17 cellular contexts compared by ENCODE assay signal in genomic region chr12:54133663-54134375, GRCh38.
"Had no signal": no experiment of that assay in that cellular context is flagged by ENCODE, and none has a peak within 500 bp of the region (broad histone marks: within the 10 kb centered on the region; RNA-seq: fewer than 3 reads in every experiment).

No MANE protein-coding gene starts in this region.

- H3K4me1 ChIP-seq: parathyroid adenoma, transverse colon, vagina had no signal

- ATAC-seq: activated CD4-positive, alpha-beta T cell treated with anti-CD3 and anti-CD28 coated beads for 36 hours; activated naive CD4-positive, alpha-beta T cell treated with anti-CD3 and anti-CD28 coated beads, Interleukin-2, amount 50 U/mL, for 72 hours; effector memory CD8-positive, alpha-beta T cell; left colon; stimulated activated naive CD8-positive, alpha-beta T cell treated with anti-CD3 and anti-CD28 coated beads, Interleukin-15, Interleukin-2, amounts not matched to agents 100 U/mL and 50 U/mL, for 24 hours; T-helper 17 cell; WTC11 had no signal

- H3K9me3 ChIP-seq: neutrophil, transverse colon, vagina had no signal

- FAIRE-seq: islet of Langerhans had no signal

- H3K4me3 ChIP-seq: skin epidermis, transverse colon, vagina had no signal

- H3K36me3 ChIP-seq: neutrophil, transverse colon, vagina had no signal

- H3K27me3 ChIP-seq: vagina had no signal

- H3K27ac ChIP-seq: neutrophil, parathyroid adenoma, transverse colon, vagina had no signal

- DNase-seq: activated CD4-positive, alpha-beta T cell treated with anti-CD3 and anti-CD28 coated beads for 36 hours; activated CD4-positive, alpha-beta T cell treated with anti-CD3 and anti-CD28 coated beads, Interleukin-2, amount 50 U/mL, for 48 hours; activated gamma-delta T cell treated with Interleukin-2 at 50 U/mL for 16 hours; effector memory CD8-positive, alpha-beta T cell; hippocampal formation; left colon; midbrain; stimulated activated naive CD8-positive, alpha-beta T cell treated with anti-CD3 and anti-CD28 coated beads, Interleukin-15, Interleukin-2, amounts not matched to agents 100 U/mL and 50 U/mL, for 24 hours; T-helper 17 cell; transverse colon had no signal
